8 cellular contexts compared by ENCODE assay signal in the genomic region with DNA sequence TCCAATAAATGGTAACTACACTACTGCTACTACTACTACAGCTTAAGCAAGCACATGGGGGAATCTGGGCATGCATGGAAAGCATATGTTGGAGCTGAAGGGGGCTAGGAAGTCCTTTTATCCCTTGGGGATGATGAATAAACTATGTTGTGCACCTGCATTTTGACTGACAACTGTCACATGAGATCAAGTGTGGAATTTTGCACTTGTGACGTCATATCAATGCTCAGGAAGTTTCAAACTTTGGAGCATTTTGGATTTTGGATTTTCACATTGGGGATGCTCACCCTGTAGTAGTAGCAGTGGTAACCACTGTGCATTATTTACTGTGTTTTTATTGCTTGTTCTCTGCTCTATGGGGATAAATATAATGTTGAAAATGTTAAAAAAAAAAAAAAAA.
"Had no signal": no experiment of that assay in that cellular context is flagged by ENCODE, and none has a peak within 500 bp of the region (broad histone marks: within the 10 kb centered on the region; RNA-seq: fewer than 3 reads in every experiment).

No MANE protein-coding gene starts in this region.

- FAIRE-seq: G401.6, GM12878, GM12891, GM12892, GM18507, GM19239 had no signal

- ATAC-seq: GM12878 had no signal

- H3K4me3 ChIP-seq: GM12878 had no signal

- DNase-seq: GDM1, GF-D8 had no signal
